14 cellular contexts compared by ENCODE assay signal in the genomic region with DNA sequence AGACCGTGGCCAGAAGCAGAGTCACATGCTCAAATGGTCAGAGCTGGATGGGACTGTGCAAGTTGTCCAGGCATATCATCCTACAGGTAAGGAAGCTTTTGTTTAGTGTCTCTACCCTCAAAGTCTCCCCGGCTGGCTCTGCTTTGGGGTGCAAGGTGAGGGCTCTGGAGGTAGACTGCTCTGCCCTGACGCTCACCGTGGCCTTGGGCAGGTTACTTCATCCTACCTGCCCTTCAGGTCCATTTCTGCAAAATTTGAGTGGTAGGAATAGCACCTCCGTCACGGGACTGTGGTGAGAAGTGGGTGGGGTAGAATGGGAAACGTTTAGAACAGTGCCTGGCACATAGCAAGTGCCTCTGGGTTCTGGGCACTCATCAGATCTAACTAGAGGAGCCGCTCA. TPM values are rescaled to one million over a fixed set of nuclear protein-coding genes. Genes with fewer than 3 reads are reported as not detected.
A peak's percentile ranks its signal among the peaks of the same experiment; 100 is the strongest.
DNase-seq lines count a peak whose midpoint lies in the region; ATAC-seq and TF ChIP-seq lines count a peak whose summit lies in the region.
"Had no signal": no experiment of that assay in that cellular context is flagged by ENCODE, and none has a peak within 500 bp of the region (broad histone marks: within the 10 kb centered on the region; RNA-seq: fewer than 3 reads in every experiment).

No MANE protein-coding gene starts in this region.

- ATAC-seq in sciatic nerve (no peak), HG03354 (IDR thresholded peaks at IDR 0.05; ENCODE audit: poor library complexity, severe bottlenecking, unreplicated experiment) (no peak), GM21529 (IDR thresholded peaks at IDR 0.05; ENCODE audit: unreplicated experiment) (no peak)

- intact Hi-C loops in sciatic nerve (cut with DNase I), result no loop called here

- no peak overlapping the region for H3K9ac ChIP-seq in endodermal cell (ENCODE audit: extremely low read depth, low read length, poor library complexity, severe bottlenecking)
- H3K9ac ChIP-seq: BLaER1 had no signal

- H3K9me3 ChIP-seq in endodermal cell (ENCODE audit: control insufficient read depth, low read length), result no peaks in the 10 kb centered on the region
- H3K9me3 ChIP-seq: BLaER1 had no signal

- H3K36me3 Mint-ChIP-seq in endodermal cell (ENCODE audit: low read depth), result peaks cover 54% of the 10 kb centered on the region
- H3K36me3 Mint-ChIP-seq in neural crest cell (ENCODE audit: low read depth), result peaks cover 22% of the 10 kb centered on the region

- no peak overlapping the region for H3K27ac Mint-ChIP-seq in endodermal cell
- peak overlapping the region; percentile 90 for H3K27ac Mint-ChIP-seq in neural crest cell (ENCODE audit: unreplicated experiment)
- H3K27ac Mint-ChIP-seq: CD4-positive, CD25-positive, alpha-beta regulatory T cell; HFFc6 had no signal

- H3K27ac ChIP-seq in endodermal cell (ENCODE audit: low read depth, low read length) (peak overlapping the region; percentile 98), brain microvascular endothelial cell (no peak overlapping the region)
- H3K27ac ChIP-seq: BLaER1 had no signal

- H3K4me3 Mint-ChIP-seq in endodermal cell, result no peak overlapping the region
- no peak overlapping the region for H3K4me3 Mint-ChIP-seq in neural crest cell
- H3K4me3 Mint-ChIP-seq: CD4-positive, CD25-positive, alpha-beta regulatory T cell; HFFc6 had no signal

- H3K4me3 ChIP-seq in endodermal cell (ENCODE audit: low read length), result no peak overlapping the region
- no peak overlapping the region for H3K4me3 ChIP-seq in brain microvascular endothelial cell (ENCODE audit: low read depth, low read length)
- H3K4me3 ChIP-seq: BLaER1 had no signal

- peaks cover 60% of the 10 kb centered on the region for H3K36me3 ChIP-seq in endodermal cell (ENCODE audit: control insufficient read depth, insufficient read depth, low read length)
- peaks cover 62% of the 10 kb centered on the region for H3K36me3 ChIP-seq in brain microvascular endothelial cell (replicated peaks)

- in situ Hi-C loops in brain microvascular endothelial cell (cut with HindIII; ENCODE audit: low pct_ligation_motif_present, low sequenced_read_pairs), result no loop called here

- H3K27me3 ChIP-seq in endodermal cell (ENCODE audit: control insufficient read depth, insufficient read depth, low read length, poor library complexity, severe bottlenecking), result no peaks in the 10 kb centered on the region
- no peaks in the 10 kb centered on the region for H3K27me3 ChIP-seq in brain microvascular endothelial cell (replicated peaks)
- H3K27me3 ChIP-seq: BLaER1 had no signal

- no peaks in the 10 kb centered on the region for H3K4me1 ChIP-seq in endodermal cell (ENCODE audit: control insufficient read depth, insufficient read depth, low read length)

- H3K4me1 Mint-ChIP-seq in endodermal cell (no peaks in the 10 kb centered on the region), neural crest cell (peaks cover 23% of the 10 kb centered on the region)

- DNase-seq in activated effector memory CD4-positive, alpha-beta T cell treated with anti-CD3 and anti-CD28 coated beads, Interleukin-2, amount 50 U/mL, for 16 hours, result peak; percentile 41
- no peak for DNase-seq in activated effector memory CD4-positive, alpha-beta T cell treated with Interleukin-2 at 50 U/mL for 16 hours
- DNase-seq in endodermal cell, result no peak
- DNase-seq in neural crest cell (ENCODE audit: low read depth, low spot score), result no peak
- DNase-seq in sciatic nerve (ENCODE audit: low spot score), result peak; percentile 25
- no peak for DNase-seq in brain microvascular endothelial cell
- DNase-seq: 8988T; CD4-positive, CD25-positive, alpha-beta regulatory T cell; DMS 273 treated with DMSO at 0.1 percent for 48 hours; HCEC 1CT; HFFc6 had no signal

- TF ChIP-seq CTCF in endodermal cell (conservative IDR thresholded peaks at IDR 0.05), result no peak
- TF ChIP-seq CTCF in neural crest cell (conservative IDR thresholded peaks at IDR 0.05), result no peak
- no peak for TF ChIP-seq CTCF in brain microvascular endothelial cell (IDR thresholded peaks at IDR 0.05; ENCODE audit: low read depth, low read length, missing control alignments)

- H3K9me3 Mint-ChIP-seq in endodermal cell (no peaks in the 10 kb centered on the region), neural crest cell (no peaks in the 10 kb centered on the region)
- H3K9me3 Mint-ChIP-seq: CD4-positive, CD25-positive, alpha-beta regulatory T cell; HFFc6 had no signal

- WGBS in endodermal cell (ENCODE audit: insufficient coverage in 1 of 2, insufficient read length in 1 of 2), 2 experiments, result 91 to 95% methylated on average over 4 to 8 of the region's 8 CpGs

- H3K27me3 Mint-ChIP-seq in endodermal cell (ENCODE audit: insufficient read depth) (no peaks in the 10 kb centered on the region), neural crest cell (ENCODE audit: low read depth) (no peaks in the 10 kb centered on the region)
- H3K27me3 Mint-ChIP-seq: CD4-positive, CD25-positive, alpha-beta regulatory T cell had no signal

RNA-seq across cellular contexts. Expression of a gene that starts 42.2 kb away (rescaled TPM):
- total RNA-seq in endodermal cell (10 to 100 TPM; 59.7 to 61.0 TPM), neural crest cell (70.8 and 73.2 TPM in 2 replicates), sciatic nerve (46.3 TPM)
- polyA plus RNA-seq in endodermal cell (2013, experiment 1 of 2), result 37.3 TPM
- polyA plus RNA-seq in endodermal cell (2013, experiment 2 of 2), result 34.9 TPM

Comparison
In these comparisons a context has a peak if more than half of its experiments do, and no peak if none do; other contexts are left out.
1. DNase-seq: peak in activated effector memory CD4-positive, alpha-beta T cell treated with anti-CD3 and anti-CD28 coated beads, Interleukin-2, amount 50 U/mL, for 16 hours (single experiment) and sciatic nerve (single experiment); none in activated effector memory CD4-positive, alpha-beta T cell treated with Interleukin-2 at 50 U/mL for 16 hours (single experiment), endodermal cell (single experiment), neural crest cell (single experiment) and brain microvascular endothelial cell (single experiment).